Comparison of ENCODE assay signal across 10 cellular contexts in genomic region chr14:55807536-55807935, GRCh38.
DNase-seq lines count a peak whose midpoint lies in the region; ATAC-seq and TF ChIP-seq lines count a peak whose summit lies in the region.
"Had no signal": no experiment of that assay in that cellular context is flagged by ENCODE, and none has a peak within 500 bp of the region (broad histone marks: within the 10 kb centered on the region; RNA-seq: fewer than 3 reads in every experiment).

No MANE protein-coding gene starts in this region.

- H3K36me3 Mint-ChIP-seq in nephron progenitor cell (ENCODE audit: low read depth): peaks cover 5% of the 10 kb centered on the region

- DNase-seq in NCI-H2171 (lab: John Stamatoyannopoulos, UW) (peak; percentile 73), NCI-H2171 treated with DMSO at 0.1 percent for 48 hours (lab: John Stamatoyannopoulos, UW) (no peak), breast epithelium (ENCODE audit: low spot score in 2 of 2) (no peak), nephron progenitor cell (peak; percentile 8), AG08396 (ENCODE audit: low spot score) (no peak), thyroid gland (no peak)
- DNase-seq: Karpas-422 had no signal

- ATAC-seq in HG02981 (IDR thresholded peaks at IDR 0.05; ENCODE audit: unreplicated experiment): peak; percentile 19
- no peak for ATAC-seq in GM21825 (IDR thresholded peaks at IDR 0.05; ENCODE audit: unreplicated experiment)

- H3K27ac Mint-ChIP-seq in nephron progenitor cell: peak overlapping the region; percentile 65

- H3K27ac ChIP-seq in breast epithelium (peak overlapping the region; percentile 68 to 75), thyroid gland (peak overlapping the region in 1 of 3 donors; percentile 4)
- H3K27ac ChIP-seq: SJCRH30 had no signal

- intact Hi-C loops in breast epithelium (cut with DNase I; ENCODE audit: low total_unique reads) (no loop called here), thyroid gland (cut with DNase I) (no loop called here)

- TF ChIP-seq POLR2A in breast epithelium (IDR thresholded peaks at IDR 0.05) (no peak), thyroid gland (IDR thresholded peaks at IDR 0.05) (no peak)

- H3K27me3 ChIP-seq in breast epithelium (no peaks in the 10 kb centered on the region), thyroid gland (no peaks in the 10 kb centered on the region)
- H3K27me3 ChIP-seq: SJCRH30 had no signal

- H3K9me3 ChIP-seq in breast epithelium (no peaks in the 10 kb centered on the region), thyroid gland (no peaks in the 10 kb centered on the region)
- H3K9me3 ChIP-seq: SJCRH30 had no signal

- H3K27me3 Mint-ChIP-seq in nephron progenitor cell (ENCODE audit: low read depth, poor library complexity): peaks cover 11% of the 10 kb centered on the region

- H3K4me1 ChIP-seq in breast epithelium: peaks cover 0 to 7% of the 10 kb centered on the region in 2 donors
- peaks cover 0 to 12% of the 10 kb centered on the region in 2 donors for H3K4me1 ChIP-seq in thyroid gland

- H3K4me1 Mint-ChIP-seq in nephron progenitor cell: peaks cover 25% of the 10 kb centered on the region

- TF ChIP-seq CTCF in breast epithelium (IDR thresholded peaks at IDR 0.05) (no peak), nephron progenitor cell (IDR thresholded peaks at IDR 0.05) (no peak), thyroid gland (IDR thresholded peaks at IDR 0.05) (no peak)

- H3K9me3 Mint-ChIP-seq in nephron progenitor cell: peaks cover 40% of the 10 kb centered on the region

- H3K36me3 ChIP-seq in breast epithelium (no peaks in the 10 kb centered on the region), thyroid gland (no peaks in the 10 kb centered on the region)
- H3K36me3 ChIP-seq: SJCRH30 had no signal

- WGBS in thyroid gland, 2 donors: 61 to 63% methylated on average over 6 of the region's 6 CpGs

- no peak overlapping the region for H3K4me3 Mint-ChIP-seq in nephron progenitor cell

- no peak overlapping the region for H3K4me3 ChIP-seq in breast epithelium
- no peak overlapping the region for H3K4me3 ChIP-seq in thyroid gland (replicated peaks in 1 of 3)
- H3K4me3 ChIP-seq: SJCRH30 had no signal

Comparison
In these comparisons a context has a peak if more than half of its experiments do, and no peak if none do; other contexts are left out.
1. DNase-seq: peak in NCI-H2171 (single experiment) and nephron progenitor cell (single experiment); none in NCI-H2171 treated with DMSO at 0.1 percent for 48 hours (single experiment), breast epithelium (0 of 2), AG08396 (single experiment) and thyroid gland (0 of 2).